Comparison of ENCODE assay signal across 1 cellular context in the genomic region with DNA sequence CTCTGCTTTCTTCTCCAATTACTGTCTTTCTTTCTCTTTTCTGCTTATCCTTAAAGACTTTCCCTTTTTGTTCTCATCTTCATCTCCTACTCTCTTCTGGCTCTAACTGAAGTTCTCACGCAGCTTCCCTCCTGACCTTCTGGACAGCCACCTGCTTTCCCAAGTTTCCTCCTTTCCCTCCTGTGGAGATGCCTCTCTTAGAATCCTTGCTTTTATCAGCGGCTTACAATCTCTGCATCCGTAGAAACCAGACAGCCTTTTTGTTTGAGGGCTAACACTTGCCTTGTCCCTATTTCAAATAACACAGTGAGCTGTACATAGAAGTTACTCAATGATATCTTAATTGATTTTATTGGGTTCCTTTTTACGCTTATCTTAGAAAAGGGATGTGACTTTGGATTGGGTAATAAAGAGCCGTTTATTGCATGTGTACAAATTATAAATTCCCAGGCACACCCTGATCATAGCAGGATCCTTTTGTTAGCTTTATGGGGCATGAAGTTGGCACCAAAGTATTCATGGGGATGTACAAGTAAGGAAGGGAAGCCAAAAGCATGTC.
TF ChIP-seq lines count a peak whose summit lies in the region.

No MANE protein-coding gene starts in this region.

TF ChIP-seq in IMR-90, 13 proteins besides CTCF, POLR2A, EP300 and RAD21:
- TF ChIP-seq MAZ (IDR thresholded peaks at IDR 0.05; ENCODE audit: borderline replicate concordance, low read depth, low read length) (no peak), RFX5 (IDR thresholded peaks at IDR 0.05; ENCODE audit: low read depth, low read length) (no peak), RCOR1 (IDR thresholded peaks at IDR 0.05; ENCODE audit: insufficient replicate concordance, low read length) (no peak), CHD1 (IDR thresholded peaks at IDR 0.05; ENCODE audit: low read depth, low read length) (no peak), MAFK (IDR thresholded peaks at IDR 0.05; ENCODE audit: low read depth, low read length) (no peak), MXI1 (IDR thresholded peaks at IDR 0.05; ENCODE audit: borderline replicate concordance, low read depth, low read length) (no peak), CEBPB (IDR thresholded peaks at IDR 0.05; ENCODE audit: low read depth, low read length) (no peak), BHLHE40 (IDR thresholded peaks at IDR 0.05; ENCODE audit: low read depth, low read length) (no peak), FOS (IDR thresholded peaks at IDR 0.05; ENCODE audit: low read depth, low read length) (no peak), SMC3 (IDR thresholded peaks at IDR 0.05; ENCODE audit: low read depth, low read length) (no peak), NFE2L2 (IDR thresholded peaks at IDR 0.05; ENCODE audit: low read depth, low read length) (no peak)
- TF ChIP-seq, protein P1, sequence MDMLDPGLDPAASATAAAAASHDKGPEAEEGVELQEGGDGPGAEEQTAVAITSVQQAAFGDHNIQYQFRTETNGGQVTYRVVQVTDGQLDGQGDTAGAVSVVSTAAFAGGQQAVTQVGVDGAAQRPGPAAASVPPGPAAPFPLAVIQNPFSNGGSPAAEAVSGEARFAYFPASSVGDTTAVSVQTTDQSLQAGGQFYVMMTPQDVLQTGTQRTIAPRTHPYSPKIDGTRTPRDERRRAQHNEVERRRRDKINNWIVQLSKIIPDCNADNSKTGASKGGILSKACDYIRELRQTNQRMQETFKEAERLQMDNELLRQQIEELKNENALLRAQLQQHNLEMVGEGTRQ (IDR thresholded peaks at IDR 0.05; ENCODE audit: low read depth, low read length) = no peak
- TF ChIP-seq, protein P2, sequence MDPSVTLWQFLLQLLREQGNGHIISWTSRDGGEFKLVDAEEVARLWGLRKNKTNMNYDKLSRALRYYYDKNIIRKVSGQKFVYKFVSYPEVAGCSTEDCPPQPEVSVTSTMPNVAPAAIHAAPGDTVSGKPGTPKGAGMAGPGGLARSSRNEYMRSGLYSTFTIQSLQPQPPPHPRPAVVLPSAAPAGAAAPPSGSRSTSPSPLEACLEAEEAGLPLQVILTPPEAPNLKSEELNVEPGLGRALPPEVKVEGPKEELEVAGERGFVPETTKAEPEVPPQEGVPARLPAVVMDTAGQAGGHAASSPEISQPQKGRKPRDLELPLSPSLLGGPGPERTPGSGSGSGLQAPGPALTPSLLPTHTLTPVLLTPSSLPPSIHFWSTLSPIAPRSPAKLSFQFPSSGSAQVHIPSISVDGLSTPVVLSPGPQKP (IDR thresholded peaks at IDR 0.05; ENCODE audit: borderline replicate concordance, low read depth, low read length) = no peak
TF ChIP-seq in IMR-90: peak in this region for 0.
